In the genomic region with DNA sequence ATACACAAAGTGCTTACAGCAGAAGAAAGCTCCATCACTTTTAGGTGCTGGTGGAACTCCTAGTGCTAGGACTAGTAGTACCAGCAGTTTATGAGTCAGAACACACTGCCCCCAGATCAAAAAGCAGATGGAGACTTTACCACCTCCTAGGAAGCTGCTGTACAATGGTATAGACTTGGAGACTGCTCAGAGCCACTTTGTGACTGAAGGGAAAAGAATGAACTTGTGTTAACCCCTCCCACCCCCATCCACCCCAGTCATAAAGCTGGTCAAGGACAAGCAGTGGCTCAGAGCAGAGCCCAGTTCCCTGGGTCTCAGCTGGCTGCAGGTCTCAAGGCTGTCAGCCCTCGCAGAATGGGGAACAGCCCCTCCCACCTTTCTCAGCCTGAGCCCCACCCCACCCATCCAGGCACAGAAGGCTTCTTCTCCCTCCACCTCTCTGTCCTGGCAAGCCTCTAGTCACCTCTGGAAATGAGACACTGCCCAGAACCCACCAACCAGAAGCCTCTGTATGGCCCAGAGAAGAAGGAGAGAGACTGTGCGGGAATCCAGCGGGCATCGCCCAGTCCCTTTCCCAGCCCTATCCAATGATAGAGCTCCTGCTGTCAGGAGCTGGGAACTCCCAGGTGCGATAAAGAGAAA, we compare ENCODE assay signal across 12 cellular contexts. TPM values are rescaled to one million over a fixed set of nuclear protein-coding genes. Genes with fewer than 3 reads are reported as not detected.
DNase-seq lines count a peak whose midpoint lies in the region; ATAC-seq and TF ChIP-seq lines count a peak whose summit lies in the region.
"Had no signal": no experiment of that assay in that cellular context is flagged by ENCODE, and none has a peak within 500 bp of the region (broad histone marks: within the 10 kb centered on the region; RNA-seq: fewer than 3 reads in every experiment).

No MANE protein-coding gene starts in this region.

- no peak overlapping the region for H3K9ac ChIP-seq in mammary epithelial cell (ENCODE audit: insufficient read depth, low read length)

- H3K79me2 ChIP-seq in mammary epithelial cell (ENCODE audit: insufficient read depth, low read length): peaks cover 89% of the 10 kb centered on the region

- H3K27ac ChIP-seq in mammary epithelial cell (ENCODE audit: insufficient read depth, low read depth, low read length): no peak overlapping the region
- H3K27ac ChIP-seq: cardiac muscle cell had no signal

- peak overlapping the region; percentile 52 for H3K4me2 ChIP-seq in mammary epithelial cell (ENCODE audit: insufficient read depth, low read depth, low read length)

- BruUV-seq in mammary epithelial cell (replicated peaks; lab: Mats Ljungman, UMichigan): no TSS peak

- H3K4me1 ChIP-seq in mammary epithelial cell (ENCODE audit: insufficient read depth, low read length): peaks cover 51% of the 10 kb centered on the region

- in situ Hi-C loops in mammary epithelial cell (cut with MboI; ENCODE audit: low sequenced_read_pairs in 2 of 2): no loop called here

- no peak overlapping the region for H2AFZ ChIP-seq in mammary epithelial cell (ENCODE audit: low read depth, low read length)

- no peaks in the 10 kb centered on the region for H3K36me3 ChIP-seq in mammary epithelial cell (ENCODE audit: insufficient read depth, low read length)
- H3K36me3 ChIP-seq: cardiac muscle cell had no signal

- no peak for ATAC-seq in HG02884 (IDR thresholded peaks at IDR 0.05; ENCODE audit: unreplicated experiment)

- CTCF ChIA-PET in mammary epithelial cell (lab: Charles Lee; ENCODE audit: low non-redundant PET): interaction anchor here (0.5 to 0.6 kb wide), 2 partner anchors 37 to 99 kb away, joined by 3 to 5 read pairs; no protein-coding TSS in a partner anchor

- intact Hi-C loops in mammary epithelial cell (cut with micrococcal nuclease): loop anchor here (2.0 kb wide), 2 partner anchors 16 to 52 kb away; no protein-coding TSS in a partner anchor

- H4K20me1 ChIP-seq in mammary epithelial cell (ENCODE audit: insufficient read depth, low read length): peaks cover 2% of the 10 kb centered on the region

- H3K4me3 ChIP-seq in AG09309 (ENCODE audit: control insufficient read depth, low read depth, low read length) (no peak overlapping the region), mammary epithelial cell (replicated peaks in 1 of 3; ENCODE audit: insufficient read depth in 1 of 3, low read depth in 2 of 3, low read length in 3 of 3) (no peak overlapping the region)
- H3K4me3 ChIP-seq: cardiac muscle cell had no signal

- TF ChIP-seq CTCF in AG09309 (IDR thresholded peaks at IDR 0.05; ENCODE audit: control insufficient read depth, insufficient read depth, low read depth, low read length, missing control alignments) (no peak), mammary epithelial cell (conservative IDR thresholded peaks at IDR 0.05 in 1 of 2, IDR thresholded peaks at IDR 0.05 in 1 of 2; ENCODE audit: extremely low read depth in 1 of 2, insufficient read depth in 1 of 2, low read depth in 1 of 2, low read length in 2 of 2) (no peak)

- dilution Hi-C loops in mammary epithelial cell (cut with HindIII; ENCODE audit: low sequenced_read_pairs): no loop called here

- H3K9me3 ChIP-seq in mammary epithelial cell (replicated peaks; ENCODE audit: insufficient read depth, low read length): no peaks in the 10 kb centered on the region

- no peaks in the 10 kb centered on the region for H3K27me3 ChIP-seq in mammary epithelial cell (ENCODE audit: insufficient read depth, low read length)
- H3K27me3 ChIP-seq: cardiac muscle cell had no signal

- WGBS in mammary epithelial cell (ENCODE audit: low coverage, missing lambda C conversion rate): 93% methylated on average over 4 of the region's 5 CpGs

- DNase-seq in AG09309 (ENCODE audit: low read depth): peak; percentile 55
- peak; percentile 88 for DNase-seq in HS-5 (ENCODE audit: low read depth)
- peak; percentile 76 for DNase-seq in mammary epithelial cell
- peak; percentile 39 for DNase-seq in myocyte (ENCODE audit: low read depth)
- no peak for DNase-seq in activated gamma-delta T cell treated with Interleukin-2 at 50 U/mL for 16 hours
- no peak for DNase-seq in NCI-H2171 (lab: John Stamatoyannopoulos, UW)
- DNase-seq in DMS53 (lab: John Stamatoyannopoulos, UW): no peak
- DNase-seq: activated CD4-positive, alpha-beta T cell treated with anti-CD3 and anti-CD28 coated beads for 4 hours; NCI-H524 treated with DMSO at 0.1 percent for 48 hours; stimulated activated CD4-positive, alpha-beta T cell treated with anti-CD3 and anti-CD28 coated beads, Interleukin-12 subunit alpha, Interleukin-12 subunit beta, amount 100 ng/mL, for 4 hours had no signal

RNA-seq across cellular contexts. Expression of a gene that starts 23.8 kb away (rescaled TPM):
- total RNA-seq in mammary epithelial cell (10 to 100 TPM; 69.8 to 80.0 TPM), myocyte (45.5 and 49.3 TPM in 2 replicates)
- polyA plus RNA-seq in mammary epithelial cell: 64.2 TPM
- polyA minus RNA-seq in mammary epithelial cell: 37.8 TPM
- 47.2 TPM for polyA plus RNA-seq in myocyte (2012)

Comparison
In these comparisons a context has a peak if more than half of its experiments do, and no peak if none do; other contexts are left out.
1. DNase-seq: peak in AG09309 (single experiment), HS-5 (single experiment), mammary epithelial cell (single experiment) and myocyte (single experiment); none in activated gamma-delta T cell treated with Interleukin-2 at 50 U/mL for 16 hours (single experiment), NCI-H2171 (single experiment) and DMS53 (single experiment).